ENCODE assay signal across 28 cellular contexts in genomic region chr6:147078602-147079001, GRCh38.
DNase-seq lines count a peak whose midpoint lies in the region; ATAC-seq and TF ChIP-seq lines count a peak whose summit lies in the region.
"Had no signal": no experiment of that assay in that cellular context is flagged by ENCODE, and none has a peak within 500 bp of the region (broad histone marks: within the 10 kb centered on the region; RNA-seq: fewer than 3 reads in every experiment).

No MANE protein-coding gene starts in this region.

- H3K27ac Mint-ChIP-seq in CD14-positive monocyte, result no peak overlapping the region
- H3K27ac Mint-ChIP-seq: activated B cell treated with CpG ODN at 0.5 μM for 24 hours; activated naive CD8-positive, alpha-beta T cell treated with anti-CD3 and anti-CD28 coated beads, Interleukin-2, amount 10 ng/mL, durations not matched to agents 7 days and 5 days; activated T-cell treated with anti-CD3 and anti-CD28 coated beads, Interleukin-2, amount 50 U/mL, for 24 hours; B cell; memory B cell; nephron had no signal

- H3K4me1 ChIP-seq in Karpas-422 (ENCODE audit: low read length) (no peaks in the 10 kb centered on the region), mammary epithelial cell (ENCODE audit: insufficient read depth, low read length) (peaks cover 14% of the 10 kb centered on the region), parathyroid adenoma (peaks cover 65% of the 10 kb centered on the region)
- H3K4me1 ChIP-seq in effector memory CD4-positive, alpha-beta T cell (ENCODE audit: control insufficient read depth, insufficient read depth, low read length, poor library complexity, severe bottlenecking), result no peaks in the 10 kb centered on the region
- H3K4me1 ChIP-seq: ascending aorta, esophagus muscularis mucosa, gastrocnemius medialis had no signal

- no peaks in the 10 kb centered on the region for H3K4me1 Mint-ChIP-seq in CD14-positive monocyte
- H3K4me1 Mint-ChIP-seq: activated B cell treated with CpG ODN at 0.5 μM for 24 hours; activated naive CD8-positive, alpha-beta T cell treated with anti-CD3 and anti-CD28 coated beads, Interleukin-2, amount 10 ng/mL, durations not matched to agents 7 days and 5 days; B cell; CD8-positive, alpha-beta memory T cell; memory B cell; nephron had no signal

- H3K9me3 Mint-ChIP-seq in CD14-positive monocyte, result peaks cover 0 to 1% (median 0%) of the 10 kb centered on the region in 7 donors
- H3K9me3 Mint-ChIP-seq: activated B cell treated with CpG ODN at 0.5 μM for 24 hours; activated T-cell treated with anti-CD3 and anti-CD28 coated beads, Interleukin-2, amount 50 U/mL, for 24 hours; CD8-positive, alpha-beta memory T cell; memory B cell; nephron had no signal

- WGBS in mammary epithelial cell (ENCODE audit: low coverage, missing lambda C conversion rate), result 80% methylated on average over 2 of the region's 2 CpGs

- H3K9me3 ChIP-seq in Karpas-422 (ENCODE audit: low read length) (no peaks in the 10 kb centered on the region), mammary epithelial cell (replicated peaks; ENCODE audit: insufficient read depth, low read length) (no peaks in the 10 kb centered on the region), parathyroid adenoma (ENCODE audit: control insufficient read depth, low read length) (no peaks in the 10 kb centered on the region)
- no peaks in the 10 kb centered on the region for H3K9me3 ChIP-seq in effector memory CD4-positive, alpha-beta T cell (ENCODE audit: control insufficient read depth, low read length)
- H3K9me3 ChIP-seq: ascending aorta, esophagus muscularis mucosa, gastrocnemius medialis had no signal

- H3K27me3 ChIP-seq in Karpas-422 (ENCODE audit: low read length) (no peaks in the 10 kb centered on the region), mammary epithelial cell (ENCODE audit: insufficient read depth, low read length) (no peaks in the 10 kb centered on the region), parathyroid adenoma (ENCODE audit: control insufficient read depth, insufficient read depth, low read length) (no peaks in the 10 kb centered on the region)
- H3K27me3 ChIP-seq in effector memory CD4-positive, alpha-beta T cell (replicated peaks; ENCODE audit: control insufficient read depth, insufficient read depth, low read length, poor library complexity, severe bottlenecking), result no peaks in the 10 kb centered on the region
- H3K27me3 ChIP-seq: ascending aorta, esophagus muscularis mucosa, gastrocnemius medialis had no signal

- H3K4me3 ChIP-seq in Karpas-422 (ENCODE audit: low read length) (no peak overlapping the region), mammary epithelial cell (replicated peaks in 1 of 3; ENCODE audit: insufficient read depth in 1 of 3, low read depth in 2 of 3, low read length in 3 of 3) (no peak overlapping the region), parathyroid adenoma (ENCODE audit: low read depth, low read length) (no peak overlapping the region)
- no peak overlapping the region for H3K4me3 ChIP-seq in effector memory CD4-positive, alpha-beta T cell (ENCODE audit: insufficient read depth, low read depth, low read length, poor library complexity, severe bottlenecking)
- H3K4me3 ChIP-seq: ascending aorta, esophagus muscularis mucosa, gastrocnemius medialis had no signal

- H3K79me2 ChIP-seq in Karpas-422 (ENCODE audit: low read length) (no peaks in the 10 kb centered on the region), mammary epithelial cell (ENCODE audit: insufficient read depth, low read length) (no peaks in the 10 kb centered on the region), parathyroid adenoma (no peaks in the 10 kb centered on the region)

- intact Hi-C loops in mammary epithelial cell (cut with micrococcal nuclease) (no loop called here), CD14-positive monocyte (cut with micrococcal nuclease) (no loop called here)

- in situ Hi-C loops in mammary epithelial cell (cut with MboI; ENCODE audit: low sequenced_read_pairs in 2 of 2), result no loop called here

- H3K4me2 ChIP-seq in Karpas-422 (ENCODE audit: low read depth, low read length, poor library complexity, severe bottlenecking), result no peak overlapping the region
- no peak overlapping the region for H3K4me2 ChIP-seq in mammary epithelial cell (ENCODE audit: insufficient read depth, low read depth, low read length)
- H3K4me2 ChIP-seq in parathyroid adenoma (ENCODE audit: low read length), result peak overlapping the region; percentile 1

- H3K4me3 Mint-ChIP-seq in CD14-positive monocyte, result no peak overlapping the region
- H3K4me3 Mint-ChIP-seq: activated B cell treated with CpG ODN at 0.5 μM for 24 hours; activated naive CD8-positive, alpha-beta T cell treated with anti-CD3 and anti-CD28 coated beads, Interleukin-2, amount 10 ng/mL, durations not matched to agents 7 days and 5 days; activated T-cell treated with anti-CD3 and anti-CD28 coated beads, Interleukin-2, amount 50 U/mL, for 24 hours; B cell; CD8-positive, alpha-beta memory T cell; memory B cell; nephron had no signal

- CTCF ChIA-PET in mammary epithelial cell (lab: Charles Lee; ENCODE audit: low non-redundant PET), result no interaction called here

- DNase-seq in Daoy (ENCODE audit: low read depth) (peak; percentile 15), Karpas-422 (peak; percentile 5), mammary epithelial cell (peak; percentile 24), CD14-positive monocyte (ENCODE audit: low spot score) (no peak), left lobe of liver (ENCODE audit: low spot score) (no peak)
- DNase-seq in effector memory CD4-positive, alpha-beta T cell, result no peak
- DNase-seq: activated B cell treated with CpG ODN at 0.5 μM for 24 hours; activated CD4-positive, alpha-beta T cell treated with anti-CD3 and anti-CD28 coated beads, Interleukin-2, amount 50 U/mL, for 1 hour; activated gamma-delta T cell; activated naive CD8-positive, alpha-beta T cell treated with anti-CD3 and anti-CD28 coated beads, Interleukin-2, amount 10 ng/mL, durations not matched to agents 7 days and 5 days; activated T-cell treated with anti-CD3 and anti-CD28 coated beads, Interleukin-2, amount 50 U/mL, for 24 hours; CD8-positive, alpha-beta memory T cell; gastrocnemius medialis; hippocampal formation; left colon; NCI-H1048; NCI-H1694 treated with DMSO at 0.1 percent for 48 hours; NCI-H510A; stimulated activated CD4-positive, alpha-beta T cell treated with anti-CD3 and anti-CD28 coated beads, Interleukin-15, amount 100 ng/mL, for 24 hours; stimulated activated CD4-positive, alpha-beta T cell treated with anti-CD3 and anti-CD28 coated beads, Interleukin-4, amount 100 ng/mL, for 4 hours; T1000 had no signal

- H4K20me1 ChIP-seq in Karpas-422 (ENCODE audit: insufficient read depth, low read depth, low read length) (no peaks in the 10 kb centered on the region), mammary epithelial cell (ENCODE audit: insufficient read depth, low read length) (no peaks in the 10 kb centered on the region)

- dilution Hi-C loops in mammary epithelial cell (cut with HindIII; ENCODE audit: low sequenced_read_pairs), result no loop called here

- no peak overlapping the region for H3K27ac ChIP-seq in Karpas-422 (ENCODE audit: low read length)
- H3K27ac ChIP-seq in mammary epithelial cell (ENCODE audit: insufficient read depth, low read depth, low read length), result no peak overlapping the region
- H3K27ac ChIP-seq in parathyroid adenoma, result peak overlapping the region; percentile 89
- H3K27ac ChIP-seq in effector memory CD4-positive, alpha-beta T cell (ENCODE audit: insufficient read depth, low read length, poor library complexity, severe bottlenecking), result no peak overlapping the region
- H3K27ac ChIP-seq: ascending aorta, esophagus muscularis mucosa, gastrocnemius medialis had no signal

- BruUV-seq in mammary epithelial cell (replicated peaks; lab: Mats Ljungman, UMichigan), result no TSS peak

- no peak overlapping the region for H3K9ac ChIP-seq in Karpas-422 (ENCODE audit: low read length)
- no peak overlapping the region for H3K9ac ChIP-seq in mammary epithelial cell (ENCODE audit: insufficient read depth, low read length)
- no peak overlapping the region for H3K9ac ChIP-seq in parathyroid adenoma

- H2AFZ ChIP-seq in Karpas-422 (ENCODE audit: low read length) (no peak overlapping the region), mammary epithelial cell (ENCODE audit: low read depth, low read length) (no peak overlapping the region), parathyroid adenoma (peak overlapping the region; percentile 50)

- TF ChIP-seq CTCF in mammary epithelial cell (conservative IDR thresholded peaks at IDR 0.05 in 1 of 2, IDR thresholded peaks at IDR 0.05 in 1 of 2; ENCODE audit: extremely low read depth in 1 of 2, insufficient read depth in 1 of 2, low read depth in 1 of 2, low read length in 2 of 2) (no peak), parathyroid adenoma (IDR thresholded peaks at IDR 0.05) (no peak), CD14-positive monocyte (IDR thresholded peaks at IDR 0.05) (no peak)

- no peak for ATAC-seq in left lobe of liver
- ATAC-seq: gastrocnemius medialis, HCT116 had no signal

- H3K36me3 ChIP-seq in Karpas-422 (ENCODE audit: insufficient read depth, low read length), result no peaks in the 10 kb centered on the region
- no peaks in the 10 kb centered on the region for H3K36me3 ChIP-seq in mammary epithelial cell (ENCODE audit: insufficient read depth, low read length)
- no peaks in the 10 kb centered on the region for H3K36me3 ChIP-seq in parathyroid adenoma (ENCODE audit: control insufficient read depth, insufficient read depth, low read length)
- no peaks in the 10 kb centered on the region for H3K36me3 ChIP-seq in effector memory CD4-positive, alpha-beta T cell (ENCODE audit: control insufficient read depth, insufficient read depth, low read length)
- H3K36me3 ChIP-seq: ascending aorta, esophagus muscularis mucosa, gastrocnemius medialis had no signal

- H3K9me2 ChIP-seq in Karpas-422 (replicated peaks; ENCODE audit: insufficient read depth, low read length), result no peaks in the 10 kb centered on the region

- no peaks in the 10 kb centered on the region for H3K36me3 Mint-ChIP-seq in CD14-positive monocyte
- H3K36me3 Mint-ChIP-seq: activated naive CD8-positive, alpha-beta T cell treated with anti-CD3 and anti-CD28 coated beads, Interleukin-2, amount 10 ng/mL, durations not matched to agents 7 days and 5 days; memory B cell had no signal

- H3K27me3 Mint-ChIP-seq in CD14-positive monocyte (ENCODE audit: low read depth in 3 of 3), result no peaks in the 10 kb centered on the region
- H3K27me3 Mint-ChIP-seq: activated B cell treated with CpG ODN at 0.5 μM for 24 hours; activated naive CD8-positive, alpha-beta T cell treated with anti-CD3 and anti-CD28 coated beads, Interleukin-2, amount 10 ng/mL, durations not matched to agents 7 days and 5 days; activated T-cell treated with anti-CD3 and anti-CD28 coated beads, Interleukin-2, amount 50 U/mL, for 24 hours had no signal

Comparison
In these comparisons a context has a peak if more than half of its experiments do, and no peak if none do; other contexts are left out.
1. DNase-seq: peak in Daoy (single experiment), Karpas-422 (single experiment) and mammary epithelial cell (single experiment); none in CD14-positive monocyte (single experiment), effector memory CD4-positive, alpha-beta T cell (0 of 3) and left lobe of liver (single experiment).